In genomic region chr3:11273945-11274344, GRCh38 we compare ENCODE assay signal across 10 cellular contexts. TPM values are rescaled to one million over a fixed set of nuclear protein-coding genes. Genes with fewer than 3 reads are reported as not detected.
DNase-seq lines count a peak whose midpoint lies in the region; ATAC-seq and TF ChIP-seq lines count a peak whose summit lies in the region.
"Had no signal": no experiment of that assay in that cellular context is flagged by ENCODE, and none has a peak within 500 bp of the region (broad histone marks: within the 10 kb centered on the region; RNA-seq: fewer than 3 reads in every experiment).

No MANE protein-coding gene starts in this region.

- peak overlapping the region; percentile 98 for H3K27ac Mint-ChIP-seq in T-helper 17 cell

- intact Hi-C loops in cardiac septum (cut with DNase I), result no loop called here

- peak overlapping the region; percentile 96 for H3K4me3 Mint-ChIP-seq in activated T-cell treated with anti-CD3 and anti-CD28 coated beads, Interleukin-2, amount 50 U/mL, for 4 hours
- peak overlapping the region; percentile 97 for H3K4me3 Mint-ChIP-seq in T-helper 17 cell

- peak overlapping the region; percentile 27 for H3K27ac ChIP-seq in layer of hippocampus (ENCODE audit: low read depth, low read length)
- H3K27ac ChIP-seq in thoracic aorta, result peak overlapping the region in 1 of 2 donors; percentile 8
- H3K27ac ChIP-seq: SJCRH30 had no signal

- no peak for ATAC-seq in activated T-cell treated with anti-CD3 and anti-CD28 coated beads, Interleukin-2, amount 50 U/mL, for 4 hours
- no peak for ATAC-seq in T-helper 17 cell
- ATAC-seq in thoracic aorta (ENCODE audit: insufficient number of reproducible peaks, low FRiP score, low read depth), result no peak
- ATAC-seq: gastroesophageal sphincter had no signal

- H3K4me1 ChIP-seq in thoracic aorta (ENCODE audit: control insufficient read depth in 1 of 2, low read depth in 2 of 2), result peaks cover 8 to 21% of the 10 kb centered on the region in 2 donors
- H3K4me1 ChIP-seq: SJCRH30 had no signal

- no peak for DNase-seq in activated T-cell treated with anti-CD3 and anti-CD28 coated beads, Interleukin-2, amount 50 U/mL, for 4 hours
- no peak for DNase-seq in activated T-cell treated with anti-CD3 and anti-CD28 coated beads, Interleukin-2, amount 50 U/mL, for 1 hour
- no peak for DNase-seq in T-helper 17 cell
- DNase-seq in thoracic aorta (ENCODE audit: low spot score), result no peak
- no peak for DNase-seq in central memory CD4-positive, alpha-beta T cell
- no peak for DNase-seq in NAMALWA (ENCODE audit: low spot score)
- no peak for DNase-seq in cardiac septum (ENCODE audit: low spot score)
- DNase-seq: SJCRH30 had no signal

- no peak for TF ChIP-seq CTCF in thoracic aorta (IDR thresholded peaks at IDR 0.05)

- H3K36me3 ChIP-seq in thoracic aorta, result no peaks in the 10 kb centered on the region
- H3K36me3 ChIP-seq: SJCRH30 had no signal

- H3K9me3 ChIP-seq in T-helper 17 cell (ENCODE audit: control insufficient read depth, low read length, poor library complexity, severe bottlenecking) (no peaks in the 10 kb centered on the region), thoracic aorta (no peaks in the 10 kb centered on the region)
- H3K9me3 ChIP-seq: gastroesophageal sphincter, SJCRH30 had no signal

- peaks cover 40% of the 10 kb centered on the region for H3K36me3 Mint-ChIP-seq in activated T-cell treated with anti-CD3 and anti-CD28 coated beads, Interleukin-2, amount 50 U/mL, for 4 hours (ENCODE audit: insufficient read depth)
- peaks cover 11% of the 10 kb centered on the region for H3K36me3 Mint-ChIP-seq in T-helper 17 cell (ENCODE audit: low read depth)

- H3K4me3 ChIP-seq in thoracic aorta, result peak overlapping the region; percentile 86
- H3K4me3 ChIP-seq: SJCRH30 had no signal

- H3K27me3 Mint-ChIP-seq in activated T-cell treated with anti-CD3 and anti-CD28 coated beads, Interleukin-2, amount 50 U/mL, for 4 hours (ENCODE audit: low read depth), result no peaks in the 10 kb centered on the region
- H3K27me3 Mint-ChIP-seq in T-helper 17 cell, result no peaks in the 10 kb centered on the region

- H3K4me1 Mint-ChIP-seq in activated T-cell treated with anti-CD3 and anti-CD28 coated beads, Interleukin-2, amount 50 U/mL, for 4 hours (ENCODE audit: low read depth), result peaks cover 55% of the 10 kb centered on the region
- H3K4me1 Mint-ChIP-seq in T-helper 17 cell, result peaks cover 33% of the 10 kb centered on the region

- peaks cover 8% of the 10 kb centered on the region for H3K9me3 Mint-ChIP-seq in activated T-cell treated with anti-CD3 and anti-CD28 coated beads, Interleukin-2, amount 50 U/mL, for 4 hours

- H3K27me3 ChIP-seq in layer of hippocampus (ENCODE audit: control insufficient read depth, insufficient read depth, low read length) (no peaks in the 10 kb centered on the region), thoracic aorta (replicated peaks; ENCODE audit: insufficient read depth) (no peaks in the 10 kb centered on the region)
- H3K27me3 ChIP-seq: gastroesophageal sphincter, SJCRH30 had no signal

RNA-seq across cellular contexts. Expression of gene ATG7, which starts 1.7 kb away (rescaled TPM):
- total RNA-seq in activated T-cell treated with anti-CD3 and anti-CD28 coated beads, Interleukin-2, amount 50 U/mL, for 4 hours, result 10 to 100 TPM; 32.6 to 36.6 (median 35.6) TPM
- total RNA-seq in T-helper 17 cell (10 to 100 TPM; 34.0 to 36.9 TPM), thoracic aorta (10 to 100 TPM; 56.6 to 88.3 TPM), cardiac septum (15.5 TPM)
